Comparison of ENCODE assay signal across 10 cellular contexts in the genomic region with DNA sequence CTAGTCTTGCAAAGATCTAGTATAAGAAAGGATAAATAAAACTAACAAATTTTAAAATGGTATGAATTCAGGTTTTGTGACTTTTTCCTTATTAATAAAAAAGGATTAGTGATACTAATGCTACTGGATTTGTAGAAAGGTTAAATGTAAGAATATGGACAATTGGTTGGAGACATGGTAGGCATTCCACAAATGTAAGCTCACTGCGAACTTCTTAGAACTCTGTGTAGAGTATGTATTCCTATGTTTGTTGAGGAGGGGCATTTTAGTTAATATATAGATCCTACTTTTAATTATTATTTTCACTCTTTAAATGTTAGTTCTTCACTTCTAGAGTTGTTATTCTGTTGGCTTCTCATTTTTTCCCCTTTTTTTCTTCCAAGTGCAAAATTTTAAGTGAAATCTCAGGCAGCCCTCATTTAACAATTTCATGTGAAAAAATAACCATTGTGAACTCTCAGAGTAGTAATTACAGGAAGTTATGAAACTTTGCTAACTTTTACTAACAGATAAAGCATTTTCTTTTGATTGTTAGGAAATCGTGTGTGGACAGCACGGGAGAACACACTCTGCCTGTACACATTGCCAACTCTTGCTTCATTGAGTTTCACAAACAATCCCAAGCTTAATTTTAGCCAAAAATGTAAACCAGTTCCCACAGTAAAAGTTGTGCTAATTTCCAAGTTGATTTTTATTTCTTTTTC.
DNase-seq lines count a peak whose midpoint lies in the region; ATAC-seq, FAIRE-seq and TF ChIP-seq lines count a peak whose summit lies in the region.
"Had no signal": no experiment of that assay in that cellular context is flagged by ENCODE, and none has a peak within 500 bp of the region (broad histone marks: within the 10 kb centered on the region; RNA-seq: fewer than 3 reads in every experiment).

No MANE protein-coding gene starts in this region.

- TSS peak; percentile 70 for BruUV-seq in MCF 10A (replicated peaks; lab: Mats Ljungman, UMichigan)

- TF ChIP-seq CTCF in MCF 10A (IDR thresholded peaks at IDR 0.05; ENCODE audit: unreplicated experiment) (no peak), suprapubic skin (IDR thresholded peaks at IDR 0.05) (no peak), D721Med (IDR thresholded peaks at IDR 0.05; ENCODE audit: insufficient read depth, missing control alignments) (no peak)

- no peaks in the 10 kb centered on the region for H3K9me3 ChIP-seq in suprapubic skin

- no peak for TF ChIP-seq POLR2A in suprapubic skin (IDR thresholded peaks at IDR 0.05)

- POLR2A ChIA-PET in MCF 10A (lab: Yijun Ruan, JAX), result interaction anchor here (0.6 to 3.6 kb wide), 24 partner anchors 12 to 630 kb away, joined by 3 to 50 read pairs (median 4); partner anchors contain the start of gene RBMS3

- H3K27me3 ChIP-seq in layer of hippocampus (ENCODE audit: control insufficient read depth, insufficient read depth, low read length) (no peaks in the 10 kb centered on the region), suprapubic skin (no peaks in the 10 kb centered on the region)

- FAIRE-seq in D721Med (lab: Jason Lieb, UNC), result no peak
- FAIRE-seq: endometrium, GM12878 had no signal

- no peaks in the 10 kb centered on the region for H3K27me3 Mint-ChIP-seq in MCF 10A (ENCODE audit: insufficient read depth, unreplicated experiment)
- no peaks in the 10 kb centered on the region for H3K27me3 Mint-ChIP-seq in stimulated activated memory B cell treated with anti-CD40 and anti-IgM and Interleukin-4, amounts not matched to agents 10 μg/mL and 1 μg/mL and 100 μg/mL, for 72 hours

- peaks cover 4% of the 10 kb centered on the region for H3K36me3 Mint-ChIP-seq in MCF 10A (ENCODE audit: insufficient read depth, unreplicated experiment)
- no peaks in the 10 kb centered on the region for H3K36me3 Mint-ChIP-seq in stimulated activated memory B cell treated with anti-CD40 and anti-IgM and Interleukin-4, amounts not matched to agents 10 μg/mL and 1 μg/mL and 100 μg/mL, for 72 hours

- TF ChIP-seq EP300 in suprapubic skin (IDR thresholded peaks at IDR 0.05), result no peak

- H3K36me3 ChIP-seq in suprapubic skin, result no peaks in the 10 kb centered on the region

- H3K27ac Mint-ChIP-seq in MCF 10A (ENCODE audit: low read depth, unreplicated experiment), result peak overlapping the region; percentile 98
- no peak overlapping the region for H3K27ac Mint-ChIP-seq in stimulated activated memory B cell treated with anti-CD40 and anti-IgM and Interleukin-4, amounts not matched to agents 10 μg/mL and 1 μg/mL and 100 μg/mL, for 72 hours

- CTCF ChIA-PET in MCF 10A (lab: Yijun Ruan, JAX), result interaction anchor here (0.8 to 1.7 kb wide), 4 partner anchors 21 to 414 kb away, joined by 3 to 8 read pairs (median 5); partner anchors contain the start of gene RBMS3

- H3K9me3 Mint-ChIP-seq in MCF 10A (ENCODE audit: unreplicated experiment), result peaks cover 2% of the 10 kb centered on the region
- peaks cover 4% of the 10 kb centered on the region for H3K9me3 Mint-ChIP-seq in stimulated activated memory B cell treated with anti-CD40 and anti-IgM and Interleukin-4, amounts not matched to agents 10 μg/mL and 1 μg/mL and 100 μg/mL, for 72 hours

- intact Hi-C loops in MCF 10A (cut with micrococcal nuclease), result loop anchor here (1.0 to 10.0 kb wide), 2 partner anchors 64 to 771 kb away; no protein-coding TSS in a partner anchor

- H3K4me3 Mint-ChIP-seq in MCF 10A (ENCODE audit: unreplicated experiment), result peak overlapping the region; percentile 58
- no peak overlapping the region for H3K4me3 Mint-ChIP-seq in stimulated activated memory B cell treated with anti-CD40 and anti-IgM and Interleukin-4, amounts not matched to agents 10 μg/mL and 1 μg/mL and 100 μg/mL, for 72 hours

- DNase-seq in HuH-7 (ENCODE audit: low spot score), result peak; percentile 41
- peak; percentile 93 for DNase-seq in MCF 10A (ENCODE audit: unreplicated experiment)
- no peak for DNase-seq in suprapubic skin (ENCODE audit: low spot score in 2 of 2)
- no peak for DNase-seq in D721Med (ENCODE audit: insufficient read length, low spot score)
- DNase-seq in NCI-H2171 (lab: John Stamatoyannopoulos, UW), result no peak
- no peak for DNase-seq in stimulated activated CD4-positive, alpha-beta T cell treated with anti-CD3 and anti-CD28 coated beads, Interleukin-4, amount 100 ng/mL, for 24 hours

- peaks cover 44% of the 10 kb centered on the region for H3K4me1 Mint-ChIP-seq in MCF 10A (ENCODE audit: insufficient read depth, unreplicated experiment)
- H3K4me1 Mint-ChIP-seq in stimulated activated memory B cell treated with anti-CD40 and anti-IgM and Interleukin-4, amounts not matched to agents 10 μg/mL and 1 μg/mL and 100 μg/mL, for 72 hours, result no peaks in the 10 kb centered on the region

- peaks cover 22% of the 10 kb centered on the region for H3K4me1 ChIP-seq in suprapubic skin

- no peak overlapping the region for H3K4me3 ChIP-seq in suprapubic skin
- H3K4me3 ChIP-seq: GM12878 had no signal

- 37% methylated on average over 3 of the region's 3 CpGs for WGBS in suprapubic skin

- ATAC-seq in stimulated activated memory B cell treated with anti-CD40 and anti-IgM and Interleukin-4, amounts not matched to agents 10 μg/mL and 1 μg/mL and 100 μg/mL, for 72 hours, result no peak
- ATAC-seq: GM12878 had no signal

- peak overlapping the region; percentile 3 for H3K27ac ChIP-seq in layer of hippocampus (ENCODE audit: low read depth, low read length)
- peak overlapping the region; percentile 77 for H3K27ac ChIP-seq in suprapubic skin

Comparison
In these comparisons a context has a peak if more than half of its experiments do, and no peak if none do; other contexts are left out.
1. DNase-seq: peak in HuH-7 (single experiment) and MCF 10A (single experiment); none in suprapubic skin (0 of 2), D721Med (single experiment), NCI-H2171 (single experiment) and stimulated activated CD4-positive, alpha-beta T cell treated with anti-CD3 and anti-CD28 coated beads, Interleukin-4, amount 100 ng/mL, for 24 hours (single experiment).